28 cellular contexts compared by ENCODE assay signal in genomic region chr5:132998553-132998952, GRCh38.
"Had no signal": no experiment of that assay in that cellular context is flagged by ENCODE, and none has a peak within 500 bp of the region (broad histone marks: within the 10 kb centered on the region; RNA-seq: fewer than 3 reads in every experiment).

No MANE protein-coding gene starts in this region.

- H3K27me3 ChIP-seq: esophagus muscularis mucosa, hepatocyte, sigmoid colon, testis, upper lobe of left lung had no signal

- H3K4me1 Mint-ChIP-seq: activated B cell treated with CpG ODN at 0.5 μM for 24 hours; activated CD4-positive, alpha-beta T cell treated with anti-CD3 and anti-CD28 coated beads for 36 hours; activated naive CD8-positive, alpha-beta T cell treated with anti-CD3 and anti-CD28 coated beads for 36 hours; central memory CD8-positive, alpha-beta T cell; immature natural killer cell; nephron progenitor cell; stimulated activated memory B cell treated with anti-CD40 and anti-IgM and Interleukin-4, amounts not matched to agents 10 μg/mL and 1 μg/mL and 100 μg/mL, for 72 hours had no signal

- H3K9me3 Mint-ChIP-seq: activated B cell treated with CpG ODN at 0.5 μM for 24 hours; activated naive CD8-positive, alpha-beta T cell treated with anti-CD3 and anti-CD28 coated beads for 36 hours; activated T-cell treated with anti-CD3 and anti-CD28 coated beads, Interleukin-2, amount 50 U/mL, for 4 hours; activated T-helper 2 cell treated with anti-CD3 and anti-CD28 coated beads, Interferon-gamma antibody, Interleukin-2, Interleukin-4, amounts not matched to agents 10 μg/mL and 5 μg/mL and 100 μg/mL, durations not matched to agents 14 hours and 24 hours and 36 hours; central memory CD8-positive, alpha-beta T cell; immature natural killer cell; nephron progenitor cell; stimulated activated memory B cell treated with anti-CD40 and anti-IgM and Interleukin-4, amounts not matched to agents 10 μg/mL and 1 μg/mL and 100 μg/mL, for 72 hours; T-helper 1 cell treated with Interleukin-12 subunit alpha and Interleukin-12 subunit beta and Interleukin-4 antibody, amounts not matched to agents 30 μg/mL and 1 μg/mL, for 36 hours had no signal

- H3K27me3 Mint-ChIP-seq: activated B cell treated with CpG ODN at 0.5 μM for 24 hours; activated CD4-positive, alpha-beta T cell treated with anti-CD3 and anti-CD28 coated beads for 36 hours; activated naive CD8-positive, alpha-beta T cell treated with anti-CD3 and anti-CD28 coated beads for 36 hours; central memory CD8-positive, alpha-beta T cell; stimulated activated memory B cell treated with anti-CD40 and anti-IgM and Interleukin-4, amounts not matched to agents 10 μg/mL and 1 μg/mL and 100 μg/mL, for 72 hours had no signal

- H3K27ac Mint-ChIP-seq: activated B cell treated with CpG ODN at 0.5 μM for 24 hours; activated CD4-positive, alpha-beta T cell treated with anti-CD3 and anti-CD28 coated beads for 36 hours; activated naive CD8-positive, alpha-beta T cell treated with anti-CD3 and anti-CD28 coated beads for 36 hours; activated T-helper 2 cell treated with anti-CD3 and anti-CD28 coated beads, Interferon-gamma antibody, Interleukin-2, Interleukin-4, amounts not matched to agents 10 μg/mL and 5 μg/mL and 100 μg/mL, durations not matched to agents 14 hours and 24 hours and 36 hours; nephron progenitor cell; T-helper 1 cell treated with Interleukin-12 subunit alpha and Interleukin-12 subunit beta and Interleukin-4 antibody, amounts not matched to agents 30 μg/mL and 1 μg/mL, for 36 hours had no signal

- DNase-seq: activated B cell treated with CpG ODN at 0.5 μM for 24 hours; activated CD4-positive, alpha-beta T cell treated with anti-CD3 and anti-CD28 coated beads for 36 hours; activated CD4-positive, alpha-beta T cell treated with anti-CD3 and anti-CD28 coated beads, Interleukin-2, amount 50 U/mL, for 4 hours; activated CD8-positive, alpha-beta memory T cell treated with anti-CD3 and anti-CD28 coated beads, Interleukin-2, amount 50 U/mL, for 48 hours; activated naive CD4-positive, alpha-beta T cell; activated naive CD8-positive, alpha-beta T cell treated with anti-CD3 and anti-CD28 coated beads for 36 hours; activated T-cell treated with anti-CD3 and anti-CD28 coated beads, Interleukin-2, amount 50 U/mL, for 4 hours; glutamatergic neuron; immature natural killer cell; left ventricle myocardium inferior; mammary epithelial cell; midbrain; nephron progenitor cell; occipital lobe; posterior cingulate gyrus; sigmoid colon; stimulated activated CD4-positive, alpha-beta T cell treated with anti-CD3 and anti-CD28 coated beads, Interleukin-15, amount 100 ng/mL, for 24 hours; T1000; testis; upper lobe of left lung had no signal

- H3K4me1 ChIP-seq: esophagus muscularis mucosa, sigmoid colon, testis, upper lobe of left lung had no signal

- H3K4me3 Mint-ChIP-seq: activated B cell treated with CpG ODN at 0.5 μM for 24 hours; activated CD4-positive, alpha-beta T cell treated with anti-CD3 and anti-CD28 coated beads for 36 hours; activated naive CD8-positive, alpha-beta T cell treated with anti-CD3 and anti-CD28 coated beads for 36 hours; activated T-cell treated with anti-CD3 and anti-CD28 coated beads, Interleukin-2, amount 50 U/mL, for 4 hours; central memory CD8-positive, alpha-beta T cell; immature natural killer cell; nephron progenitor cell; stimulated activated memory B cell treated with anti-CD40 and anti-IgM and Interleukin-4, amounts not matched to agents 10 μg/mL and 1 μg/mL and 100 μg/mL, for 72 hours; T-helper 1 cell treated with Interleukin-12 subunit alpha and Interleukin-12 subunit beta and Interleukin-4 antibody, amounts not matched to agents 30 μg/mL and 1 μg/mL, for 36 hours had no signal

- H3K4me3 ChIP-seq: coronary artery, esophagus muscularis mucosa, hepatocyte, left ventricle myocardium inferior, sigmoid colon, smooth muscle cell, testis, upper lobe of left lung had no signal

- H3K9me3 ChIP-seq: esophagus muscularis mucosa, left ventricle myocardium inferior, sigmoid colon, testis, upper lobe of left lung had no signal

- ATAC-seq: activated CD4-positive, alpha-beta T cell treated with anti-CD3 and anti-CD28 coated beads for 36 hours; activated T-cell treated with anti-CD3 and anti-CD28 coated beads, Interleukin-2, amount 50 U/mL, for 4 hours; stimulated activated memory B cell treated with anti-CD40 and anti-IgM and Interleukin-4, amounts not matched to agents 10 μg/mL and 1 μg/mL and 100 μg/mL, for 72 hours had no signal

- H3K27ac ChIP-seq: coronary artery, esophagus muscularis mucosa, hepatocyte, sigmoid colon, testis, upper lobe of left lung had no signal
